Comparison of ENCODE assay signal across 23 cellular contexts in genomic region chr17:12673788-12674187, GRCh38. TPM values are rescaled to one million over a fixed set of nuclear protein-coding genes. Genes with fewer than 3 reads are reported as not detected.
A peak's percentile ranks its signal among the peaks of the same experiment; 100 is the strongest.
DNase-seq lines count a peak whose midpoint lies in the region; ATAC-seq, FAIRE-seq and TF ChIP-seq lines count a peak whose summit lies in the region.
"Had no signal": no experiment of that assay in that cellular context is flagged by ENCODE, and none has a peak within 500 bp of the region (broad histone marks: within the 10 kb centered on the region; RNA-seq: fewer than 3 reads in every experiment).

No MANE protein-coding gene starts in this region.

- H3K4me3 ChIP-seq in cardiac muscle cell (no peak overlapping the region), bronchial epithelial cell (ENCODE audit: low read depth, low read length) (no peak overlapping the region), trophoblast cell (ENCODE audit: low read depth, low read length) (no peak overlapping the region), suprapubic skin (no peak overlapping the region)

- H3K4me1 ChIP-seq in cardiac muscle cell (ENCODE audit: low read depth) (peaks cover 58% of the 10 kb centered on the region), trophoblast cell (ENCODE audit: control insufficient read depth in 1 of 2, insufficient read depth in 2 of 2, low read length in 2 of 2) (no peaks in the 10 kb centered on the region), suprapubic skin (no peaks in the 10 kb centered on the region)

- H2BK5ac ChIP-seq in trophoblast cell (ENCODE audit: low read depth, low read length, poor library complexity) = no peak overlapping the region

- no peak overlapping the region for H4K8ac ChIP-seq in trophoblast cell (ENCODE audit: low read depth, low read length)

- DNase-seq in cardiac muscle cell (ENCODE audit: low read depth in 1 of 2, low spot score in 1 of 2) (peak in 1 of 2 donors; percentile 10), cardiac septum (ENCODE audit: low spot score) (no peak), NOMO-1 treated with DMSO at 0.1 percent for 48 hours (lab: John Stamatoyannopoulos, UW; ENCODE audit: unreplicated experiment) (peak; percentile 57), bronchial epithelial cell (ENCODE audit: low read depth) (peak; percentile 62), trophoblast cell (peak; percentile 45 to 77), DMS153 treated with DMSO at 0.1 percent for 48 hours (lab: John Stamatoyannopoulos, UW; ENCODE audit: unreplicated experiment) (no peak), suprapubic skin (ENCODE audit: low spot score in 2 of 2) (no peak)
- DNase-seq: activated naive CD8-positive, alpha-beta T cell treated with anti-CD3 and anti-CD28 coated beads for 36 hours; C1 segment of cervical spinal cord; GF-D8; head of caudate nucleus; NCI-H1092 treated with DMSO at 0.1 percent for 48 hours; NCI-H526 treated with DMSO at 0.1 percent for 48 hours; OCI-M1; stimulated activated CD4-positive, alpha-beta T cell treated with anti-CD3 and anti-CD28 coated beads, Interleukin-12 subunit alpha, Interleukin-12 subunit beta, amount 100 ng/mL, for 4 hours; stimulated activated CD8-positive, alpha-beta memory T cell treated with anti-CD3 and anti-CD28 coated beads, Interleukin-4, amount 100 ng/mL, for 48 hours; substantia nigra had no signal

- no peak overlapping the region for H2BK12ac ChIP-seq in trophoblast cell (ENCODE audit: low read length)

- H3K9me3 ChIP-seq in cardiac muscle cell (ENCODE audit: low read depth) (no peaks in the 10 kb centered on the region), trophoblast cell (ENCODE audit: insufficient read depth, low read depth, low read length) (no peaks in the 10 kb centered on the region), suprapubic skin (no peaks in the 10 kb centered on the region)

- intact Hi-C loops in cardiac septum (cut with DNase I) = no loop called here

- FAIRE-seq in bronchial epithelial cell (lab: Jason Lieb, UNC) = no peak
- FAIRE-seq: A204.1, GM12891 had no signal

- H3K9ac ChIP-seq in trophoblast cell (ENCODE audit: low read length) = no peak overlapping the region

- no peak for TF ChIP-seq POLR2A in suprapubic skin (IDR thresholded peaks at IDR 0.05)

- H3K79me2 ChIP-seq in trophoblast cell (ENCODE audit: control insufficient read depth, insufficient read depth, low read length, poor library complexity) = peaks cover 6% of the 10 kb centered on the region

- no peak overlapping the region for H2AK5ac ChIP-seq in trophoblast cell (ENCODE audit: low read length)

- H3K14ac ChIP-seq in trophoblast cell (ENCODE audit: low read length) = no peak overlapping the region

- ATAC-seq in GM21526 (IDR thresholded peaks at IDR 0.05; ENCODE audit: low FRiP score, unreplicated experiment) = no peak
- ATAC-seq: esophagus mucosa had no signal

- no peak for TF ChIP-seq CTCF in cardiac muscle cell (IDR thresholded peaks at IDR 0.05; ENCODE audit: low read depth, low read length)
- TF ChIP-seq CTCF in bronchial epithelial cell (IDR thresholded peaks at IDR 0.05; ENCODE audit: insufficient read depth, low read length, severe bottlenecking) = no peak
- no peak for TF ChIP-seq CTCF in suprapubic skin (IDR thresholded peaks at IDR 0.05)

- no CpG with 5 or more reads among the region's 3 CpGs for WGBS in trophoblast cell (ENCODE audit: extremely low coverage, insufficient coverage, insufficient read length)
- WGBS in suprapubic skin = 76% methylated on average over 3 of the region's 3 CpGs

- no peaks in the 10 kb centered on the region for H3K79me1 ChIP-seq in trophoblast cell (ENCODE audit: low read length)

- no peak overlapping the region for H3K23ac ChIP-seq in trophoblast cell (ENCODE audit: low read length)

- peak overlapping the region; percentile 5 for H4K91ac ChIP-seq in trophoblast cell (ENCODE audit: low read depth, low read length)

- H3K27ac ChIP-seq in cardiac muscle cell = peak overlapping the region; percentile 81
- peak overlapping the region; percentile 47 for H3K27ac ChIP-seq in trophoblast cell (ENCODE audit: low read depth, low read length)
- no peak overlapping the region for H3K27ac ChIP-seq in suprapubic skin

- no peak overlapping the region for H3K4ac ChIP-seq in trophoblast cell (ENCODE audit: low read depth, low read length)

- no peak overlapping the region for H2AFZ ChIP-seq in trophoblast cell (ENCODE audit: insufficient read depth, low read length, poor library complexity)

- H3K18ac ChIP-seq in trophoblast cell (ENCODE audit: low read length) = no peak overlapping the region

- H3K36me3 ChIP-seq in cardiac muscle cell (no peaks in the 10 kb centered on the region), bronchial epithelial cell (ENCODE audit: control insufficient read depth, insufficient read depth, low read length) (no peaks in the 10 kb centered on the region), trophoblast cell (ENCODE audit: control insufficient read depth in 1 of 2, insufficient read depth in 2 of 2, low read length in 2 of 2) (peaks cover 0 to 2% of the 10 kb centered on the region in 2 experiments), suprapubic skin (no peaks in the 10 kb centered on the region)

- H3K27me3 ChIP-seq in cardiac muscle cell = no peaks in the 10 kb centered on the region
- no peaks in the 10 kb centered on the region for H3K27me3 ChIP-seq in bronchial epithelial cell (ENCODE audit: control insufficient read depth, insufficient read depth, low read length)
- no peaks in the 10 kb centered on the region for H3K27me3 ChIP-seq in trophoblast cell (ENCODE audit: insufficient read depth, low read length)
- no peaks in the 10 kb centered on the region for H3K27me3 ChIP-seq in suprapubic skin

- H4K12ac ChIP-seq in trophoblast cell (ENCODE audit: low read depth, low read length) = no peak overlapping the region

- peak overlapping the region; percentile 17 for H2BK120ac ChIP-seq in trophoblast cell (ENCODE audit: insufficient read depth, low read length, poor library complexity)

- no peak overlapping the region for H3K4me2 ChIP-seq in trophoblast cell (ENCODE audit: low read length)

- no peak for TF ChIP-seq EP300 in suprapubic skin (IDR thresholded peaks at IDR 0.05)

RNA-seq across cellular contexts. Expression of gene MYOCD, which starts 8.1 kb away (rescaled TPM):
- total RNA-seq in cardiac muscle cell (122 and 160 TPM in 2 replicates), cardiac septum (82.1 TPM), bronchial epithelial cell (under 0.01 TPM in 1 of 2 replicates, not detected in the other), suprapubic skin (1 to 10 TPM in 1 of 4 donors, under 1 TPM in 3; 0.34 to 2.8 (median 0.78) TPM)
- 70.8 and 93.1 TPM in 2 replicates for polyA plus RNA-seq in cardiac muscle cell
- polyA plus RNA-seq in trophoblast cell (2013) = 18.3 and 20.8 TPM in 2 replicates
- total RNA-seq: activated CD8-positive, alpha-beta memory T cell treated with anti-CD3 and anti-CD28 coated beads for 36 hours; activated naive CD8-positive, alpha-beta T cell treated with anti-CD3 and anti-CD28 coated beads for 36 hours; SK-MEL-5 had no signal

Comparison
In these comparisons a context has a peak if more than half of its experiments do, and no peak if none do; other contexts are left out.
1. DNase-seq: peak in NOMO-1 treated with DMSO at 0.1 percent for 48 hours (single experiment), bronchial epithelial cell (single experiment) and trophoblast cell (2 of 2); none in cardiac septum (single experiment), DMS153 treated with DMSO at 0.1 percent for 48 hours (single experiment) and suprapubic skin (0 of 2).
2. RNA of gene MYOCD, which starts 8.1 kb away (total RNA-seq): 122 to 160 TPM in cardiac muscle cell and 82.1 TPM in cardiac septum (single experiment); 0.34 to 2.8 TPM in suprapubic skin and under 0.01 TPM in bronchial epithelial cell; every median in the first group is over 10 times any median in the second.